In the genomic region with DNA sequence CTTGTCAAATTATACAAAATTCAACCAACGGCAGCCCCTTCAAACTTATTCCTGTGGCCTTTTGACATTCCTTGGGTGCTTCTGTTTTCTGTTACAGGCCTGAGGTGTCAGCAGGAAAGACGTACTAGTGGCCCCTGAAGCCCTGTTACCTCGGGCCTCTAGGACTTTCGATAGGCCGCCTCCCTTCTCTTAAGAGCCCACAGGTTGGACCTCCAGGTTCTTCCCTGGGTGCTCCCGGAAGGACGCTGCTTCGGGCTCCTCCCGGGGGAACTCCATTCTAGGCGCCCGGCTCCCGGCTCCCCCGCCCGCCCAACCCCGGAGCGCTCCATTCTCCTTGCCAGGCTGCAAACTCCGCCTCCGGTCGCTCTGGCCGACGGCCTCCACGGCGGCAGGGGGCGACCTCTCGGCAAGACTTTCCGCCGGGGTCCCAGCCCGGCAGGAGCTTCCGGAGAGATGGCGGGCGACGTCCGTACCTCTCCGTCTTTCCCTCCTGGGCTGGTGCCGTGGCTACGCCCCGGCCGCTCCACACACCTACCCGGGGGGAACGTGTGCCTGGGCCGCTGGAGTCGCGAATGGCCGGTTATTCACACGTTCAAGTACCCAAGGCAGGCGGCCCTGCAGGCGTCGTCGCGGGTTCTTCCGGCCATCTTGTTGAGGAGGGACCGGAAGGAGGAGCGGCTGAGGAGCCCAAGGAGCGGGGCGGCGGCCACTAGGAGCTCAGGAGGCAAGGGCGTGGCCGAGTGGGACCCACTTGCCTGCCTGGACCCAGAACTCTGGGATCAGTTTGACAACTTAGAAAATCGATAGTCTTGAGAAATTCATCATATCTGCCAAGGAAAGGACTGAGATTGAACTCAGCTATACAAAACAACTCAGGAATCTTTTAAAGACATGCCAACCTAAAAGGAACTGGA, we compare ENCODE assay signal across 1 cellular context.
A peak's percentile ranks its signal among the peaks of the same experiment; 100 is the strongest.
TF ChIP-seq lines count a peak whose summit lies in the region.

No MANE protein-coding gene starts in this region.

TF ChIP-seq in K562, 482 proteins besides CTCF, POLR2A, EP300 and RAD21 (continued from another document and continues in another):
- TF ChIP-seq, protein P1, sequence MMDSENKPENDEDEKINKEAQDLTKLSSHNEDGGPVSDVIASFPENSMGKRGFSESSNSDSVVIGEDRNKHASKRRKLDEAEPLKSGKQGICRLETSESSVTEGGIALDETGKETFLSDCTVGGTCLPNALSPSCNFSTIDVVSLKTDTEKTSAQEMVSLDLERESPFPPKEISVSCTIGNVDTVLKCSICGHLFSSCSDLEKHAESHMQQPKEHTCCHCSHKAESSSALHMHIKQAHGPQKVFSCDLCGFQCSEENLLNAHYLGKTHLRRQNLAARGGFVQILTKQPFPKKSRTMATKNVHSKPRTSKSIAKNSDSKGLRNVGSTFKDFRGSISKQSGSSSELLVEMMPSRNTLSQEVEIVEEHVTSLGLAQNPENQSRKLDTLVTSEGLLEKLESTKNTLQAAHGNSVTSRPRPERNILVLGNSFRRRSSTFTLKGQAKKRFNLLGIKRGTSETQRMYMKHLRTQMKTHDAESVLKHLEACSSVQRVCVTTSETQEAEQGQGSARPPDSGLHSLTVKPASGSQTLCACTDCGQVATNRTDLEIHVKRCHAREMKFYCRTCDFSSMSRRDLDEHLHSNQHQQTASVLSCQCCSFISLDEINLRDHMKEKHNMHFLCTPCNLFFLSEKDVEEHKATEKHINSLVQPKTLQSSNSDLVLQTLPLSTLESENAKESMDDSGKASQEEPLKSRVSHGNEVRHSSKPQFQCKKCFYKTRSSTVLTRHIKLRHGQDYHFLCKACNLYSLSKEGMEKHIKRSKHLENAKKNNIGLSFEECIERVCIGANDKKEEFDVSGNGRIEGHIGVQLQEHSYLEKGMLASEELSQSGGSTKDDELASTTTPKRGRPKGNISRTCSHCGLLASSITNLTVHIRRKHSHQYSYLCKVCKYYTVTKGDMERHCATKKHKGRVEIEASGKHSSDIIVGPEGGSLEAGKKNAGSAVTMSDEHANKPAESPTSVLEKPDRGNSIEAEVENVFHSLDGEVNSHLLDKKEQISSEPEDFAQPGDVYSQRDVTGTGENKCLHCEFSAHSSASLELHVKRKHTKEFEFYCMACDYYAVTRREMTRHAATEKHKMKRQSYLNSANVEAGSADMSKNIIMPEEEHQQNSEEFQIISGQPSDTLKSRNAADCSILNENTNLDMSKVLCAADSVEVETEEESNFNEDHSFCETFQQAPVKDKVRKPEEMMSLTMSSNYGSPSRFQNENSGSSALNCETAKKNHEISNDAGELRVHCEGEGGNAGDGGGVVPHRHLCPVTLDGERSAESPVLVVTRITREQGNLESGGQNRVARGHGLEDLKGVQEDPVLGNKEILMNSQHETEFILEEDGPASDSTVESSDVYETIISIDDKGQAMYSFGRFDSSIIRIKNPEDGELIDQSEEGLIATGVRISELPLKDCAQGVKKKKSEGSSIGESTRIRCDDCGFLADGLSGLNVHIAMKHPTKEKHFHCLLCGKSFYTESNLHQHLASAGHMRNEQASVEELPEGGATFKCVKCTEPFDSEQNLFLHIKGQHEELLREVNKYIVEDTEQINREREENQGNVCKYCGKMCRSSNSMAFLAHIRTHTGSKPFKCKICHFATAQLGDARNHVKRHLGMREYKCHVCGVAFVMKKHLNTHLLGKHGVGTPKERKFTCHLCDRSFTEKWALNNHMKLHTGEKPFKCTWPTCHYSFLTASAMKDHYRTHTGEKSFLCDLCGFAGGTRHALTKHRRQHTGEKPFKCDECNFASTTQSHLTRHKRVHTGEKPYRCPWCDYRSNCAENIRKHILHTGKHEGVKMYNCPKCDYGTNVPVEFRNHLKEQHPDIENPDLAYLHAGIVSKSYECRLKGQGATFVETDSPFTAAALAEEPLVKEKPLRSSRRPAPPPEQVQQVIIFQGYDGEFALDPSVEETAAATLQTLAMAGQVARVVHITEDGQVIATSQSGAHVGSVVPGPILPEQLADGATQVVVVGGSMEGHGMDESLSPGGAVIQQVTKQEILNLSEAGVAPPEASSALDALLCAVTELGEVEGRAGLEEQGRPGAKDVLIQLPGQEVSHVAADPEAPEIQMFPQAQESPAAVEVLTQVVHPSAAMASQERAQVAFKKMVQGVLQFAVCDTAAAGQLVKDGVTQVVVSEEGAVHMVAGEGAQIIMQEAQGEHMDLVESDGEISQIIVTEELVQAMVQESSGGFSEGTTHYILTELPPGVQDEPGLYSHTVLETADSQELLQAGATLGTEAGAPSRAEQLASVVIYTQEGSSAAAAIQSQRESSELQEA (IDR thresholded peaks at IDR 0.05; ENCODE audit: low read depth): no peak
- no peak for TF ChIP-seq ZNF140 (CRISPR knock-in tag; IDR thresholded peaks at IDR 0.05)
- TF ChIP-seq, protein P2, sequence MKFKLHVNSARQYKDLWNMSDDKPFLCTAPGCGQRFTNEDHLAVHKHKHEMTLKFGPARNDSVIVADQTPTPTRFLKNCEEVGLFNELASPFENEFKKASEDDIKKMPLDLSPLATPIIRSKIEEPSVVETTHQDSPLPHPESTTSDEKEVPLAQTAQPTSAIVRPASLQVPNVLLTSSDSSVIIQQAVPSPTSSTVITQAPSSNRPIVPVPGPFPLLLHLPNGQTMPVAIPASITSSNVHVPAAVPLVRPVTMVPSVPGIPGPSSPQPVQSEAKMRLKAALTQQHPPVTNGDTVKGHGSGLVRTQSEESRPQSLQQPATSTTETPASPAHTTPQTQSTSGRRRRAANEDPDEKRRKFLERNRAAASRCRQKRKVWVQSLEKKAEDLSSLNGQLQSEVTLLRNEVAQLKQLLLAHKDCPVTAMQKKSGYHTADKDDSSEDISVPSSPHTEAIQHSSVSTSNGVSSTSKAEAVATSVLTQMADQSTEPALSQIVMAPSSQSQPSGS (CRISPR knock-in tag; IDR thresholded peaks at IDR 0.05): no peak
- TF ChIP-seq, protein P3, sequence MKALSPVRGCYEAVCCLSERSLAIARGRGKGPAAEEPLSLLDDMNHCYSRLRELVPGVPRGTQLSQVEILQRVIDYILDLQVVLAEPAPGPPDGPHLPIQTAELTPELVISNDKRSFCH (CRISPR knock-in tag; IDR thresholded peaks at IDR 0.05): no peak
- TF ChIP-seq, protein P3 (tag; IDR thresholded peaks at IDR 0.05): peak; percentile 67; the same call in 1 of the 2 replicates
- TF ChIP-seq, protein P4, sequence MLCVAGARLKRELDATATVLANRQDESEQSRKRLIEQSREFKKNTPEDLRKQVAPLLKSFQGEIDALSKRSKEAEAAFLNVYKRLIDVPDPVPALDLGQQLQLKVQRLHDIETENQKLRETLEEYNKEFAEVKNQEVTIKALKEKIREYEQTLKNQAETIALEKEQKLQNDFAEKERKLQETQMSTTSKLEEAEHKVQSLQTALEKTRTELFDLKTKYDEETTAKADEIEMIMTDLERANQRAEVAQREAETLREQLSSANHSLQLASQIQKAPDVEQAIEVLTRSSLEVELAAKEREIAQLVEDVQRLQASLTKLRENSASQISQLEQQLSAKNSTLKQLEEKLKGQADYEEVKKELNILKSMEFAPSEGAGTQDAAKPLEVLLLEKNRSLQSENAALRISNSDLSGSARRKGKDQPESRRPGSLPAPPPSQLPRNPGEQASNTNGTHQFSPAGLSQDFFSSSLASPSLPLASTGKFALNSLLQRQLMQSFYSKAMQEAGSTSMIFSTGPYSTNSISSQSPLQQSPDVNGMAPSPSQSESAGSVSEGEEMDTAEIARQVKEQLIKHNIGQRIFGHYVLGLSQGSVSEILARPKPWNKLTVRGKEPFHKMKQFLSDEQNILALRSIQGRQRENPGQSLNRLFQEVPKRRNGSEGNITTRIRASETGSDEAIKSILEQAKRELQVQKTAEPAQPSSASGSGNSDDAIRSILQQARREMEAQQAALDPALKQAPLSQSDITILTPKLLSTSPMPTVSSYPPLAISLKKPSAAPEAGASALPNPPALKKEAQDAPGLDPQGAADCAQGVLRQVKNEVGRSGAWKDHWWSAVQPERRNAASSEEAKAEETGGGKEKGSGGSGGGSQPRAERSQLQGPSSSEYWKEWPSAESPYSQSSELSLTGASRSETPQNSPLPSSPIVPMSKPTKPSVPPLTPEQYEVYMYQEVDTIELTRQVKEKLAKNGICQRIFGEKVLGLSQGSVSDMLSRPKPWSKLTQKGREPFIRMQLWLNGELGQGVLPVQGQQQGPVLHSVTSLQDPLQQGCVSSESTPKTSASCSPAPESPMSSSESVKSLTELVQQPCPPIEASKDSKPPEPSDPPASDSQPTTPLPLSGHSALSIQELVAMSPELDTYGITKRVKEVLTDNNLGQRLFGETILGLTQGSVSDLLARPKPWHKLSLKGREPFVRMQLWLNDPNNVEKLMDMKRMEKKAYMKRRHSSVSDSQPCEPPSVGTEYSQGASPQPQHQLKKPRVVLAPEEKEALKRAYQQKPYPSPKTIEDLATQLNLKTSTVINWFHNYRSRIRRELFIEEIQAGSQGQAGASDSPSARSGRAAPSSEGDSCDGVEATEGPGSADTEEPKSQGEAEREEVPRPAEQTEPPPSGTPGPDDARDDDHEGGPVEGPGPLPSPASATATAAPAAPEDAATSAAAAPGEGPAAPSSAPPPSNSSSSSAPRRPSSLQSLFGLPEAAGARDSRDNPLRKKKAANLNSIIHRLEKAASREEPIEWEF (CRISPR knock-in tag; IDR thresholded peaks at IDR 0.05): no peak
- TF ChIP-seq, protein P5, sequence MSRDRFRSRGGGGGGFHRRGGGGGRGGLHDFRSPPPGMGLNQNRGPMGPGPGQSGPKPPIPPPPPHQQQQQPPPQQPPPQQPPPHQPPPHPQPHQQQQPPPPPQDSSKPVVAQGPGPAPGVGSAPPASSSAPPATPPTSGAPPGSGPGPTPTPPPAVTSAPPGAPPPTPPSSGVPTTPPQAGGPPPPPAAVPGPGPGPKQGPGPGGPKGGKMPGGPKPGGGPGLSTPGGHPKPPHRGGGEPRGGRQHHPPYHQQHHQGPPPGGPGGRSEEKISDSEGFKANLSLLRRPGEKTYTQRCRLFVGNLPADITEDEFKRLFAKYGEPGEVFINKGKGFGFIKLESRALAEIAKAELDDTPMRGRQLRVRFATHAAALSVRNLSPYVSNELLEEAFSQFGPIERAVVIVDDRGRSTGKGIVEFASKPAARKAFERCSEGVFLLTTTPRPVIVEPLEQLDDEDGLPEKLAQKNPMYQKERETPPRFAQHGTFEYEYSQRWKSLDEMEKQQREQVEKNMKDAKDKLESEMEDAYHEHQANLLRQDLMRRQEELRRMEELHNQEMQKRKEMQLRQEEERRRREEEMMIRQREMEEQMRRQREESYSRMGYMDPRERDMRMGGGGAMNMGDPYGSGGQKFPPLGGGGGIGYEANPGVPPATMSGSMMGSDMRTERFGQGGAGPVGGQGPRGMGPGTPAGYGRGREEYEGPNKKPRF (IDR thresholded peaks at IDR 0.05; ENCODE audit: low read depth, low read length): no peak
- TF ChIP-seq, protein P6, sequence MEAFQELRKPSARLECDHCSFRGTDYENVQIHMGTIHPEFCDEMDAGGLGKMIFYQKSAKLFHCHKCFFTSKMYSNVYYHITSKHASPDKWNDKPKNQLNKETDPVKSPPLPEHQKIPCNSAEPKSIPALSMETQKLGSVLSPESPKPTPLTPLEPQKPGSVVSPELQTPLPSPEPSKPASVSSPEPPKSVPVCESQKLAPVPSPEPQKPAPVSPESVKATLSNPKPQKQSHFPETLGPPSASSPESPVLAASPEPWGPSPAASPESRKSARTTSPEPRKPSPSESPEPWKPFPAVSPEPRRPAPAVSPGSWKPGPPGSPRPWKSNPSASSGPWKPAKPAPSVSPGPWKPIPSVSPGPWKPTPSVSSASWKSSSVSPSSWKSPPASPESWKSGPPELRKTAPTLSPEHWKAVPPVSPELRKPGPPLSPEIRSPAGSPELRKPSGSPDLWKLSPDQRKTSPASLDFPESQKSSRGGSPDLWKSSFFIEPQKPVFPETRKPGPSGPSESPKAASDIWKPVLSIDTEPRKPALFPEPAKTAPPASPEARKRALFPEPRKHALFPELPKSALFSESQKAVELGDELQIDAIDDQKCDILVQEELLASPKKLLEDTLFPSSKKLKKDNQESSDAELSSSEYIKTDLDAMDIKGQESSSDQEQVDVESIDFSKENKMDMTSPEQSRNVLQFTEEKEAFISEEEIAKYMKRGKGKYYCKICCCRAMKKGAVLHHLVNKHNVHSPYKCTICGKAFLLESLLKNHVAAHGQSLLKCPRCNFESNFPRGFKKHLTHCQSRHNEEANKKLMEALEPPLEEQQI (IDR thresholded peaks at IDR 0.05): peak; percentile 99
- 0 out of 2 replicates have a peak, but pooled peaks have one; percentile 72 for TF ChIP-seq ZNF165 (CRISPR knock-in tag; IDR thresholded peaks at IDR 0.05; ENCODE audit: borderline replicate concordance)
- TF ChIP-seq, protein P7, sequence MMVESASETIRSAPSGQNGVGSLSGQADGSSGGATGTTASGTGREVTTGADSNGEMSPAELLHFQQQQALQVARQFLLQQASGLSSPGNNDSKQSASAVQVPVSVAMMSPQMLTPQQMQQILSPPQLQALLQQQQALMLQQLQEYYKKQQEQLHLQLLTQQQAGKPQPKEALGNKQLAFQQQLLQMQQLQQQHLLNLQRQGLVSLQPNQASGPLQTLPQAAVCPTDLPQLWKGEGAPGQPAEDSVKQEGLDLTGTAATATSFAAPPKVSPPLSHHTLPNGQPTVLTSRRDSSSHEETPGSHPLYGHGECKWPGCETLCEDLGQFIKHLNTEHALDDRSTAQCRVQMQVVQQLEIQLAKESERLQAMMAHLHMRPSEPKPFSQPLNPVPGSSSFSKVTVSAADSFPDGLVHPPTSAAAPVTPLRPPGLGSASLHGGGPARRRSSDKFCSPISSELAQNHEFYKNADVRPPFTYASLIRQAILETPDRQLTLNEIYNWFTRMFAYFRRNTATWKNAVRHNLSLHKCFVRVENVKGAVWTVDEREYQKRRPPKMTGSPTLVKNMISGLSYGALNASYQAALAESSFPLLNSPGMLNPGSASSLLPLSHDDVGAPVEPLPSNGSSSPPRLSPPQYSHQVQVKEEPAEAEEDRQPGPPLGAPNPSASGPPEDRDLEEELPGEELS (CRISPR knock-in tag; IDR thresholded peaks at IDR 0.05; ENCODE audit: borderline replicate concordance): peak; percentile 37; the same call in 1 of the 2 replicates
- TF ChIP-seq MAFG (tag; conservative IDR thresholded peaks at IDR 0.05): no peak
- no peak; the same call in 1 of the 2 replicates for TF ChIP-seq ZKSCAN1 (IDR thresholded peaks at IDR 0.05; ENCODE audit: low read depth, low read length)
- TF ChIP-seq, protein P8, sequence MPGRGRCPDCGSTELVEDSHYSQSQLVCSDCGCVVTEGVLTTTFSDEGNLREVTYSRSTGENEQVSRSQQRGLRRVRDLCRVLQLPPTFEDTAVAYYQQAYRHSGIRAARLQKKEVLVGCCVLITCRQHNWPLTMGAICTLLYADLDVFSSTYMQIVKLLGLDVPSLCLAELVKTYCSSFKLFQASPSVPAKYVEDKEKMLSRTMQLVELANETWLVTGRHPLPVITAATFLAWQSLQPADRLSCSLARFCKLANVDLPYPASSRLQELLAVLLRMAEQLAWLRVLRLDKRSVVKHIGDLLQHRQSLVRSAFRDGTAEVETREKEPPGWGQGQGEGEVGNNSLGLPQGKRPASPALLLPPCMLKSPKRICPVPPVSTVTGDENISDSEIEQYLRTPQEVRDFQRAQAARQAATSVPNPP (IDR thresholded peaks at IDR 0.05; ENCODE audit: borderline replicate concordance, insufficient read depth, insufficient read length): no peak
- no peak for TF ChIP-seq HNRNPH1 (optimal IDR thresholded peaks at IDR 0.05; ENCODE audit: low read depth, low read length)
- TF ChIP-seq BCL6 (CRISPR knock-in tag; IDR thresholded peaks at IDR 0.05): no peak
- TF ChIP-seq ZSCAN32 (CRISPR knock-in tag; IDR thresholded peaks at IDR 0.05): 0 out of 2 replicates have a peak, but pooled peaks have one; percentile 17
- TF ChIP-seq, protein P9, sequence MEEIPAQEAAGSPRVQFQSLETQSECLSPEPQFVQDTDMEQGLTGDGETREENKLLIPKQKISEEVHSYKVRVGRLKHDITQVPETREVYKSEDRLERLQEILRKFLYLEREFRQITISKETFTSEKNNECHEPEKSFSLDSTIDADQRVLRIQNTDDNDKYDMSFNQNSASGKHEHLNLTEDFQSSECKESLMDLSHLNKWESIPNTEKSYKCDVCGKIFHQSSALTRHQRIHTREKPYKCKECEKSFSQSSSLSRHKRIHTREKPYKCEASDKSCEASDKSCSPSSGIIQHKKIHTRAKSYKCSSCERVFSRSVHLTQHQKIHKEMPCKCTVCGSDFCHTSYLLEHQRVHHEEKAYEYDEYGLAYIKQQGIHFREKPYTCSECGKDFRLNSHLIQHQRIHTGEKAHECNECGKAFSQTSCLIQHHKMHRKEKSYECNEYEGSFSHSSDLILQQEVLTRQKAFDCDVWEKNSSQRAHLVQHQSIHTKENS (CRISPR knock-in tag; IDR thresholded peaks at IDR 0.05): no peak
- no peak for TF ChIP-seq SAFB2 (IDR thresholded peaks at IDR 0.05; ENCODE audit: borderline replicate concordance, low read depth, low read length, severe bottlenecking)
